2 cellular contexts compared by ENCODE assay signal in genomic region chr12:64478661-64479060, GRCh38.
A peak's percentile ranks its signal among the peaks of the same experiment; 100 is the strongest.
TF ChIP-seq lines count a peak whose summit lies in the region.

No MANE protein-coding gene starts in this region.

TF ChIP-seq in IMR-90, 13 proteins besides CTCF, POLR2A, EP300 and RAD21:
- no peak for TF ChIP-seq SMC3 (IDR thresholded peaks at IDR 0.05; ENCODE audit: low read depth, low read length)
- no peak for TF ChIP-seq FOS (IDR thresholded peaks at IDR 0.05; ENCODE audit: low read depth, low read length)
- no peak for TF ChIP-seq NFE2L2 (IDR thresholded peaks at IDR 0.05; ENCODE audit: low read depth, low read length)
- TF ChIP-seq MXI1 (IDR thresholded peaks at IDR 0.05; ENCODE audit: borderline replicate concordance, low read depth, low read length): no peak
- TF ChIP-seq RCOR1 (IDR thresholded peaks at IDR 0.05; ENCODE audit: insufficient replicate concordance, low read length): no peak
- no peak for TF ChIP-seq RFX5 (IDR thresholded peaks at IDR 0.05; ENCODE audit: low read depth, low read length)
- TF ChIP-seq BHLHE40 (IDR thresholded peaks at IDR 0.05; ENCODE audit: low read depth, low read length): no peak
- peak; percentile 97 for TF ChIP-seq MAFK (IDR thresholded peaks at IDR 0.05; ENCODE audit: low read depth, low read length)

TF ChIP-seq in H1, 55 proteins besides CTCF, POLR2A, EP300 and RAD21:
- TF ChIP-seq NANOG (IDR thresholded peaks at IDR 0.05; ENCODE audit: insufficient read depth, low read depth, low read length, poor library complexity, severe bottlenecking): no peak
- no peak for TF ChIP-seq SP2 (IDR thresholded peaks at IDR 0.05; ENCODE audit: low read length)
- peak; percentile 31; the same call in 1 of the 2 replicates for TF ChIP-seq MAFK (IDR thresholded peaks at IDR 0.05; ENCODE audit: low read depth, low read length)
- no peak for TF ChIP-seq JUN (IDR thresholded peaks at IDR 0.05; ENCODE audit: low read depth, low read length)
